11 cellular contexts compared by ENCODE assay signal in genomic region chr12:54019111-54019811, GRCh38. TPM values are rescaled to one million over a fixed set of nuclear protein-coding genes. Genes with fewer than 3 reads are reported as not detected.
A peak's percentile ranks its signal among the peaks of the same experiment; 100 is the strongest.
DNase-seq lines count a peak whose midpoint lies in the region; ATAC-seq and TF ChIP-seq lines count a peak whose summit lies in the region.
"Had no signal": no experiment of that assay in that cellular context is flagged by ENCODE, and none has a peak within 500 bp of the region (broad histone marks: within the 10 kb centered on the region; RNA-seq: fewer than 3 reads in every experiment).

No MANE protein-coding gene starts in this region.

- H3K4me3 Mint-ChIP-seq in CD4-positive, CD25-positive, alpha-beta regulatory T cell: peak overlapping the region in 3 of 4 donors; percentile 19 to 64 (median 29)

- H3K4me3 ChIP-seq in CD4-positive, CD25-positive, alpha-beta regulatory T cell (ENCODE audit: low read depth, low read length): no peak overlapping the region
- H3K4me3 ChIP-seq in NT2/D1 (ENCODE audit: insufficient read length, low read depth) (no peak overlapping the region), gastrocnemius medialis (peak overlapping the region; percentile 62 to 70 (median 68))

- no peak for TF ChIP-seq POLR2A in gastrocnemius medialis (IDR thresholded peaks at IDR 0.05)

- H3K27ac Mint-ChIP-seq in CD4-positive, CD25-positive, alpha-beta regulatory T cell: peak overlapping the region in 1 of 3 donors; percentile 48

- peaks cover 0 to 8% (median 0%) of the 10 kb centered on the region in 7 donors for H3K9me3 Mint-ChIP-seq in CD4-positive, CD25-positive, alpha-beta regulatory T cell

- no peaks in the 10 kb centered on the region for H3K36me3 ChIP-seq in CD4-positive, CD25-positive, alpha-beta regulatory T cell (ENCODE audit: control insufficient read depth, insufficient read depth, low read length)
- H3K36me3 ChIP-seq in NT2/D1 (ENCODE audit: insufficient read depth, insufficient read length, low read length): no peaks in the 10 kb centered on the region
- H3K36me3 ChIP-seq in gastrocnemius medialis: no peaks in the 10 kb centered on the region

- no peak for ATAC-seq in CD4-positive, CD25-positive, alpha-beta regulatory T cell (ENCODE audit: low read depth in 2 of 2)
- ATAC-seq in foreskin keratinocyte: no peak
- ATAC-seq in gastrocnemius medialis: no peak
- ATAC-seq: activated CD8-positive, alpha-beta T cell treated with anti-CD3 and anti-CD28 coated beads, Interleukin-2, amount 10 ng/mL, durations not matched to agents 7 days and 5 days had no signal

- DNase-seq in CD4-positive, CD25-positive, alpha-beta regulatory T cell: no peak
- DNase-seq in NT2/D1 (ENCODE audit: low read depth, low spot score) (no peak), foreskin keratinocyte (peak in 1 of 2 donors; percentile 35), gastrocnemius medialis (no peak), NCI-H2196 treated with DMSO at 0.1 percent for 48 hours (lab: John Stamatoyannopoulos, UW; ENCODE audit: unreplicated experiment) (no peak), medulla oblongata (ENCODE audit: extremely low spot score) (no peak), NAMALWA (ENCODE audit: low spot score) (no peak), germinal center (ENCODE audit: low spot score) (no peak)
- DNase-seq: activated CD8-positive, alpha-beta T cell treated with anti-CD3 and anti-CD28 coated beads, Interleukin-2, amount 10 ng/mL, durations not matched to agents 7 days and 5 days; DMS 273 treated with DMSO at 0.1 percent for 48 hours; NCI-H2171 treated with DMSO at 0.1 percent for 48 hours had no signal

- no peak overlapping the region for H3K27ac ChIP-seq in CD4-positive, CD25-positive, alpha-beta regulatory T cell (ENCODE audit: insufficient read depth, low read length, poor library complexity, severe bottlenecking)
- peak overlapping the region; percentile 98 for H3K27ac ChIP-seq in foreskin keratinocyte
- H3K27ac ChIP-seq in gastrocnemius medialis: peak overlapping the region; percentile 94 to 100 (median 98)

- intact Hi-C loops in gastrocnemius medialis (cut with DNase I; ENCODE audit: low total_unique reads): loop anchor here (2.0 to 5.0 kb wide), 2 partner anchors 32 to 263 kb away; partner anchors contain the start of genes CBX5 and HNRNPA1

- peaks cover 24% of the 10 kb centered on the region for H3K4me1 ChIP-seq in CD4-positive, CD25-positive, alpha-beta regulatory T cell (ENCODE audit: control insufficient read depth, insufficient read depth, low read length, poor library complexity, severe bottlenecking)
- H3K4me1 ChIP-seq in NT2/D1 (ENCODE audit: insufficient read depth, insufficient read length) (peaks cover 6% of the 10 kb centered on the region), foreskin keratinocyte (peaks cover 29% of the 10 kb centered on the region), gastrocnemius medialis (peaks cover 57 to 74% of the 10 kb centered on the region in 2 donors)

- no peak for TF ChIP-seq CTCF in foreskin keratinocyte (conservative IDR thresholded peaks at IDR 0.05)
- no peak for TF ChIP-seq CTCF in gastrocnemius medialis (IDR thresholded peaks at IDR 0.05 in 4 of 5, conservative IDR thresholded peaks at IDR 0.05 in 1 of 5)

- H3K27me3 ChIP-seq in CD4-positive, CD25-positive, alpha-beta regulatory T cell (ENCODE audit: control insufficient read depth, insufficient read depth, low read length): peaks cover 44% of the 10 kb centered on the region
- H3K27me3 ChIP-seq in NT2/D1 (ENCODE audit: insufficient read depth, insufficient read length): peaks cover 99% of the 10 kb centered on the region
- H3K27me3 ChIP-seq in foreskin keratinocyte: no peaks in the 10 kb centered on the region
- no peaks in the 10 kb centered on the region for H3K27me3 ChIP-seq in gastrocnemius medialis

- H3K4me1 Mint-ChIP-seq in CD4-positive, CD25-positive, alpha-beta regulatory T cell: peaks cover 0 to 33% (median 15%) of the 10 kb centered on the region in 4 donors

- H3K9ac ChIP-seq in NT2/D1 (ENCODE audit: insufficient read length, low read depth): peak overlapping the region; percentile 56

- H3K36me3 Mint-ChIP-seq in CD4-positive, CD25-positive, alpha-beta regulatory T cell: no peaks in the 10 kb centered on the region

- peaks cover 93% of the 10 kb centered on the region for H3K27me3 Mint-ChIP-seq in CD4-positive, CD25-positive, alpha-beta regulatory T cell

- no peaks in the 10 kb centered on the region for H3K9me3 ChIP-seq in CD4-positive, CD25-positive, alpha-beta regulatory T cell (ENCODE audit: control insufficient read depth in 2 of 2, low read length in 2 of 2)
- H3K9me3 ChIP-seq in NT2/D1 (ENCODE audit: insufficient read depth, low read length) (no peaks in the 10 kb centered on the region), gastrocnemius medialis (no peaks in the 10 kb centered on the region)

- in situ Hi-C loops in gastrocnemius medialis (cut with MboI; ENCODE audit: low sequenced_read_pairs in 4 of 4): loop anchor here in 2 of 4 donors (10.0 to 25.0 kb wide), 2 partner anchors 186 to 343 kb away; partner anchors contain the start of gene GPR84 (in 2 of the 2)

RNA-seq across cellular contexts. Expression of gene HOXC6, which starts 9.0 kb away (rescaled TPM):
- total RNA-seq in CD4-positive, CD25-positive, alpha-beta regulatory T cell: not detected
- not detected for polyA plus RNA-seq in CD4-positive, CD25-positive, alpha-beta regulatory T cell
- 3.9 and 4.3 TPM in 2 replicates for total RNA-seq in foreskin keratinocyte
- 6.1 and 6.4 TPM in 2 replicates for polyA plus RNA-seq in foreskin keratinocyte
- total RNA-seq in gastrocnemius medialis: 1 to 10 TPM; 1.0 to 4.7 (median 3.8) TPM
- total RNA-seq: activated CD8-positive, alpha-beta T cell treated with anti-CD3 and anti-CD28 coated beads, Interleukin-2, amount 10 ng/mL, durations not matched to agents 7 days and 5 days had no signal

RNA-seq across cellular contexts. Expression of gene HOXC8, which starts 10.5 kb away (rescaled TPM):
- not detected for total RNA-seq in CD4-positive, CD25-positive, alpha-beta regulatory T cell
- not detected for polyA plus RNA-seq in CD4-positive, CD25-positive, alpha-beta regulatory T cell
- total RNA-seq in foreskin keratinocyte (1.3 and 2.0 TPM in 2 replicates), gastrocnemius medialis (1 to 10 TPM; 3.3 to 4.9 (median 3.8) TPM)
- 1.2 and 2.0 TPM in 2 replicates for polyA plus RNA-seq in foreskin keratinocyte
- total RNA-seq: activated CD8-positive, alpha-beta T cell treated with anti-CD3 and anti-CD28 coated beads, Interleukin-2, amount 10 ng/mL, durations not matched to agents 7 days and 5 days had no signal

RNA-seq across cellular contexts. Expression of gene HOXC5, which starts 13.6 kb away (rescaled TPM):
- not detected for total RNA-seq in CD4-positive, CD25-positive, alpha-beta regulatory T cell
- not detected for polyA plus RNA-seq in CD4-positive, CD25-positive, alpha-beta regulatory T cell
- total RNA-seq in foreskin keratinocyte (0.67 and 0.85 TPM in 2 replicates), gastrocnemius medialis (1 to 10 TPM in 1 of 4 donors, under 1 TPM in 1, not detected in 2; 0.36 to 1.4 TPM)
- polyA plus RNA-seq in foreskin keratinocyte: 0.75 and 0.93 TPM in 2 replicates
- total RNA-seq: activated CD8-positive, alpha-beta T cell treated with anti-CD3 and anti-CD28 coated beads, Interleukin-2, amount 10 ng/mL, durations not matched to agents 7 days and 5 days had no signal

RNA-seq across cellular contexts. Expression of gene HOXC9, which starts 19.3 kb away (rescaled TPM):
- total RNA-seq in CD4-positive, CD25-positive, alpha-beta regulatory T cell: not detected
- not detected for polyA plus RNA-seq in CD4-positive, CD25-positive, alpha-beta regulatory T cell
- total RNA-seq in foreskin keratinocyte (4.3 and 5.5 TPM in 2 replicates), gastrocnemius medialis (10 to 100 TPM; 13.6 to 37.7 (median 26.3) TPM)
- 7.0 and 9.0 TPM in 2 replicates for polyA plus RNA-seq in foreskin keratinocyte
- total RNA-seq: activated CD8-positive, alpha-beta T cell treated with anti-CD3 and anti-CD28 coated beads, Interleukin-2, amount 10 ng/mL, durations not matched to agents 7 days and 5 days had no signal

RNA-seq across cellular contexts. Expression of gene HOXC10, which starts 34.3 kb away (rescaled TPM):
- not detected for total RNA-seq in CD4-positive, CD25-positive, alpha-beta regulatory T cell
- not detected for polyA plus RNA-seq in CD4-positive, CD25-positive, alpha-beta regulatory T cell
- total RNA-seq in foreskin keratinocyte: 19.6 and 23.0 TPM in 2 replicates
- polyA plus RNA-seq in foreskin keratinocyte: 31.8 and 32.0 TPM in 2 replicates
- 10 to 100 TPM; 23.9 to 48.3 (median 40.3) TPM for total RNA-seq in gastrocnemius medialis
- total RNA-seq: activated CD8-positive, alpha-beta T cell treated with anti-CD3 and anti-CD28 coated beads, Interleukin-2, amount 10 ng/mL, durations not matched to agents 7 days and 5 days had no signal

Comparison
In these comparisons a context has a peak if more than half of its experiments do, and no peak if none do; other contexts are left out.
1. H3K4me3 ChIP-seq: peak in gastrocnemius medialis (4 of 4); none in CD4-positive, CD25-positive, alpha-beta regulatory T cell (single experiment) and NT2/D1 (single experiment).